Comparison of ENCODE assay signal across 1 cellular context in the genomic region with DNA sequence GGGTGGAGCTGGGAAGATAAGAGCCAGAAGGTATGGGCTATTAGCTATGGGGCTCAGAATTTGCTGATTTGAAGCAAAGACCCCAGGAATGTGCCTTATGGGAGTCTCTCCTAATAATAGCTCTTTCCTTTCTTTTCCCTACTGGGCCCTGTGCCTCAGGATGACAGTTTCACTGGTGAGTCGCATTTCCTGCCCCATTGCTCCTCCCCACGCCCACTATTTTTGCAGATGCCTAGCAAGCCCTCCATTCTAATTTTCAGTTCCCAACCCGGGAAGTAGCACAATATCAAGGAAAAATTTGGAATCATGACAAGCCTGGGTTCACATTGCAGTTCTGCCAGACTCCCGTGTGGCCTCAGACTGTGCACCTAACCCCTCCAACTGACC.
TF ChIP-seq lines count a peak whose summit lies in the region.

No MANE protein-coding gene starts in this region.

TF ChIP-seq in HepG2, 621 proteins besides CTCF, POLR2A, EP300 and RAD21:
- TF ChIP-seq ZGPAT (CRISPR knock-in tag; IDR thresholded peaks at IDR 0.05) (0 out of 2 replicates have a peak, but pooled peaks have one; percentile 1), YY1 (IDR thresholded peaks at IDR 0.05; ENCODE audit: insufficient read depth, insufficient replicate concordance, low read depth, low read length) (no peak), ASH2L (IDR thresholded peaks at IDR 0.05; ENCODE audit: insufficient read length, low read depth, low read length) (no peak), ZEB1 (IDR thresholded peaks at IDR 0.05; ENCODE audit: insufficient replicate concordance, low read depth) (peak; percentile 9), PCBP2 (optimal IDR thresholded peaks at IDR 0.05; ENCODE audit: low read depth, low read length, poor library complexity, severe bottlenecking) (no peak), ZNF713 (CRISPR knock-in tag; IDR thresholded peaks at IDR 0.05) (0 out of 2 replicates have a peak, but pooled peaks have one; percentile 7), ZSCAN21 (CRISPR knock-in tag; IDR thresholded peaks at IDR 0.05; ENCODE audit: borderline replicate concordance) (no peak), TGIF2 (CRISPR knock-in tag; IDR thresholded peaks at IDR 0.05) (0 out of 2 replicates have a peak, but pooled peaks have one; percentile 1)
- TF ChIP-seq, protein P1, sequence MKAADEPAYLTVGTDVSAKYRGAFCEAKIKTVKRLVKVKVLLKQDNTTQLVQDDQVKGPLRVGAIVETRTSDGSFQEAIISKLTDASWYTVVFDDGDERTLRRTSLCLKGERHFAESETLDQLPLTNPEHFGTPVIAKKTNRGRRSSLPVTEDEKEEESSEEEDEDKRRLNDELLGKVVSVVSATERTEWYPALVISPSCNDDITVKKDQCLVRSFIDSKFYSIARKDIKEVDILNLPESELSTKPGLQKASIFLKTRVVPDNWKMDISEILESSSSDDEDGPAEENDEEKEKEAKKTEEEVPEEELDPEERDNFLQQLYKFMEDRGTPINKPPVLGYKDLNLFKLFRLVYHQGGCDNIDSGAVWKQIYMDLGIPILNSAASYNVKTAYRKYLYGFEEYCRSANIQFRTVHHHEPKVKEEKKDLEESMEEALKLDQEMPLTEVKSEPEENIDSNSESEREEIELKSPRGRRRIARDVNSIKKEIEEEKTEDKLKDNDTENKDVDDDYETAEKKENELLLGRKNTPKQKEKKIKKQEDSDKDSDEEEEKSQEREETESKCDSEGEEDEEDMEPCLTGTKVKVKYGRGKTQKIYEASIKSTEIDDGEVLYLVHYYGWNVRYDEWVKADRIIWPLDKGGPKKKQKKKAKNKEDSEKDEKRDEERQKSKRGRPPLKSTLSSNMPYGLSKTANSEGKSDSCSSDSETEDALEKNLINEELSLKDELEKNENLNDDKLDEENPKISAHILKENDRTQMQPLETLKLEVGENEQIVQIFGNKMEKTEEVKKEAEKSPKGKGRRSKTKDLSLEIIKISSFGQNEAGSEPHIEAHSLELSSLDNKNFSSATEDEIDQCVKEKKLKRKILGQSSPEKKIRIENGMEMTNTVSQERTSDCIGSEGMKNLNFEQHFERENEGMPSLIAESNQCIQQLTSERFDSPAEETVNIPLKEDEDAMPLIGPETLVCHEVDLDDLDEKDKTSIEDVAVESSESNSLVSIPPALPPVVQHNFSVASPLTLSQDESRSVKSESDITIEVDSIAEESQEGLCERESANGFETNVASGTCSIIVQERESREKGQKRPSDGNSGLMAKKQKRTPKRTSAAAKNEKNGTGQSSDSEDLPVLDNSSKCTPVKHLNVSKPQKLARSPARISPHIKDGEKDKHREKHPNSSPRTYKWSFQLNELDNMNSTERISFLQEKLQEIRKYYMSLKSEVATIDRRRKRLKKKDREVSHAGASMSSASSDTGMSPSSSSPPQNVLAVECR (CRISPR knock-in tag; IDR thresholded peaks at IDR 0.05; ENCODE audit: borderline replicate concordance), result peak; percentile 8; the same call in 1 of the 2 replicates
- TF ChIP-seq, protein P2, sequence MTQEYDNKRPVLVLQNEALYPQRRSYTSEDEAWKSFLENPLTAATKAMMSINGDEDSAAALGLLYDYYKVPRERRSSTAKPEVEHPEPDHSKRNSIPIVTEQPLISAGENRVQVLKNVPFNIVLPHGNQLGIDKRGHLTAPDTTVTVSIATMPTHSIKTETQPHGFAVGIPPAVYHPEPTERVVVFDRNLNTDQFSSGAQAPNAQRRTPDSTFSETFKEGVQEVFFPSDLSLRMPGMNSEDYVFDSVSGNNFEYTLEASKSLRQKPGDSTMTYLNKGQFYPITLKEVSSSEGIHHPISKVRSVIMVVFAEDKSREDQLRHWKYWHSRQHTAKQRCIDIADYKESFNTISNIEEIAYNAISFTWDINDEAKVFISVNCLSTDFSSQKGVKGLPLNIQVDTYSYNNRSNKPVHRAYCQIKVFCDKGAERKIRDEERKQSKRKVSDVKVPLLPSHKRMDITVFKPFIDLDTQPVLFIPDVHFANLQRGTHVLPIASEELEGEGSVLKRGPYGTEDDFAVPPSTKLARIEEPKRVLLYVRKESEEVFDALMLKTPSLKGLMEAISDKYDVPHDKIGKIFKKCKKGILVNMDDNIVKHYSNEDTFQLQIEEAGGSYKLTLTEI (CRISPR knock-in tag; conservative IDR thresholded peaks at IDR 0.05), result no peak
